ENCODE assay signal across 1 cellular context in the genomic region with DNA sequence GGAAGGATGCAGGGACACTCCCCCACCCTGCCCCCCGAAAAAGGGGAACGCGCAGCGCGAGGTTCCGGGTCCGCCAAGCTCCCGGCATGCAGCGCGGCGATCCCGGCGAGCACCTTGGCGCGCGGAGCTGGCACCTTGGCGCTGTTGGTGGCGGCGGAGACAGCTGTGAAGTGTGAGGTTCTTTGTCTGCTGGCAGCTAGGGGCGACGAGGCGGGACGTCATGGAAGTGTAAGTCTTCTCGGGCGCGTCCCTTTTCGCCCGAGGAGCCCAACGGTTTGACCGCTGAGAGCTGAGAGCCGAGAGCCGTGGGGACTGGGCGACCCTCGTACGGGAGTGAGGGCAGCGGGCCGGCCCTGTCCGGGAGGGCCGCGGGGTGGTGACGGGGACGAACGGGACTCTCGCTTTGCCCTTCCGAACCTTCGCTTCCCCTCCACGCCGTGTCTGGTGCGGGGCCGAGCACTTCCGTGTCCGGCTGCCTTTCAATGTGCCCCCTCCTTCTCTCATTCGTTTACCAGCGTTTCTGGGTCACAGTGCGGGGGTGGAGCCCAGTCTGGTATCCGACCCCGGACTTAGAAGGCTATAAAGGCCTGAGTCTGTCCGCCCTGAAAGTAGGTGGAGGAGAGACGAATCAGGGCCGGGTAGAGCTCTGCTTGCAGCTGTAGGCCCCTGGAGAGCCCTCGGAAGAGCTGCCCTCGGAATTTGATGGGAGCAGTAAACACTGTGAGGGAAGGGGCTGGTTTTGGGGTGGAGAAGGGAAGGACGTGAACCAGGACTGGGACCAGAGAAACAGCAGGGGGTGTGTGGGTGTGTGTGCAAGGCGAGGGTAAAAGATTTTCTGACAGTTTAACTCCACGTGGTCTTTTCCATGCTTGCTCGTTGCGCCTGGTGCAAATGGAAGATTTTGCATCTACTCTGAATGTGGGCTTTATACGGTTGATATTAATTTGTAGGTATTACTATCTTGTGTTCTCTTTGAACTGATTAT.
TF ChIP-seq lines count a peak whose summit lies in the region.

A gene (plus strand): TSS at position 105 of the 985 bp plus-strand sequence. CDS start 116 bp downstream, at position 221.

TF ChIP-seq in K562, 482 proteins besides CTCF, POLR2A, EP300 and RAD21 (continued from another document and continues in another):
- TF ChIP-seq, protein P1, sequence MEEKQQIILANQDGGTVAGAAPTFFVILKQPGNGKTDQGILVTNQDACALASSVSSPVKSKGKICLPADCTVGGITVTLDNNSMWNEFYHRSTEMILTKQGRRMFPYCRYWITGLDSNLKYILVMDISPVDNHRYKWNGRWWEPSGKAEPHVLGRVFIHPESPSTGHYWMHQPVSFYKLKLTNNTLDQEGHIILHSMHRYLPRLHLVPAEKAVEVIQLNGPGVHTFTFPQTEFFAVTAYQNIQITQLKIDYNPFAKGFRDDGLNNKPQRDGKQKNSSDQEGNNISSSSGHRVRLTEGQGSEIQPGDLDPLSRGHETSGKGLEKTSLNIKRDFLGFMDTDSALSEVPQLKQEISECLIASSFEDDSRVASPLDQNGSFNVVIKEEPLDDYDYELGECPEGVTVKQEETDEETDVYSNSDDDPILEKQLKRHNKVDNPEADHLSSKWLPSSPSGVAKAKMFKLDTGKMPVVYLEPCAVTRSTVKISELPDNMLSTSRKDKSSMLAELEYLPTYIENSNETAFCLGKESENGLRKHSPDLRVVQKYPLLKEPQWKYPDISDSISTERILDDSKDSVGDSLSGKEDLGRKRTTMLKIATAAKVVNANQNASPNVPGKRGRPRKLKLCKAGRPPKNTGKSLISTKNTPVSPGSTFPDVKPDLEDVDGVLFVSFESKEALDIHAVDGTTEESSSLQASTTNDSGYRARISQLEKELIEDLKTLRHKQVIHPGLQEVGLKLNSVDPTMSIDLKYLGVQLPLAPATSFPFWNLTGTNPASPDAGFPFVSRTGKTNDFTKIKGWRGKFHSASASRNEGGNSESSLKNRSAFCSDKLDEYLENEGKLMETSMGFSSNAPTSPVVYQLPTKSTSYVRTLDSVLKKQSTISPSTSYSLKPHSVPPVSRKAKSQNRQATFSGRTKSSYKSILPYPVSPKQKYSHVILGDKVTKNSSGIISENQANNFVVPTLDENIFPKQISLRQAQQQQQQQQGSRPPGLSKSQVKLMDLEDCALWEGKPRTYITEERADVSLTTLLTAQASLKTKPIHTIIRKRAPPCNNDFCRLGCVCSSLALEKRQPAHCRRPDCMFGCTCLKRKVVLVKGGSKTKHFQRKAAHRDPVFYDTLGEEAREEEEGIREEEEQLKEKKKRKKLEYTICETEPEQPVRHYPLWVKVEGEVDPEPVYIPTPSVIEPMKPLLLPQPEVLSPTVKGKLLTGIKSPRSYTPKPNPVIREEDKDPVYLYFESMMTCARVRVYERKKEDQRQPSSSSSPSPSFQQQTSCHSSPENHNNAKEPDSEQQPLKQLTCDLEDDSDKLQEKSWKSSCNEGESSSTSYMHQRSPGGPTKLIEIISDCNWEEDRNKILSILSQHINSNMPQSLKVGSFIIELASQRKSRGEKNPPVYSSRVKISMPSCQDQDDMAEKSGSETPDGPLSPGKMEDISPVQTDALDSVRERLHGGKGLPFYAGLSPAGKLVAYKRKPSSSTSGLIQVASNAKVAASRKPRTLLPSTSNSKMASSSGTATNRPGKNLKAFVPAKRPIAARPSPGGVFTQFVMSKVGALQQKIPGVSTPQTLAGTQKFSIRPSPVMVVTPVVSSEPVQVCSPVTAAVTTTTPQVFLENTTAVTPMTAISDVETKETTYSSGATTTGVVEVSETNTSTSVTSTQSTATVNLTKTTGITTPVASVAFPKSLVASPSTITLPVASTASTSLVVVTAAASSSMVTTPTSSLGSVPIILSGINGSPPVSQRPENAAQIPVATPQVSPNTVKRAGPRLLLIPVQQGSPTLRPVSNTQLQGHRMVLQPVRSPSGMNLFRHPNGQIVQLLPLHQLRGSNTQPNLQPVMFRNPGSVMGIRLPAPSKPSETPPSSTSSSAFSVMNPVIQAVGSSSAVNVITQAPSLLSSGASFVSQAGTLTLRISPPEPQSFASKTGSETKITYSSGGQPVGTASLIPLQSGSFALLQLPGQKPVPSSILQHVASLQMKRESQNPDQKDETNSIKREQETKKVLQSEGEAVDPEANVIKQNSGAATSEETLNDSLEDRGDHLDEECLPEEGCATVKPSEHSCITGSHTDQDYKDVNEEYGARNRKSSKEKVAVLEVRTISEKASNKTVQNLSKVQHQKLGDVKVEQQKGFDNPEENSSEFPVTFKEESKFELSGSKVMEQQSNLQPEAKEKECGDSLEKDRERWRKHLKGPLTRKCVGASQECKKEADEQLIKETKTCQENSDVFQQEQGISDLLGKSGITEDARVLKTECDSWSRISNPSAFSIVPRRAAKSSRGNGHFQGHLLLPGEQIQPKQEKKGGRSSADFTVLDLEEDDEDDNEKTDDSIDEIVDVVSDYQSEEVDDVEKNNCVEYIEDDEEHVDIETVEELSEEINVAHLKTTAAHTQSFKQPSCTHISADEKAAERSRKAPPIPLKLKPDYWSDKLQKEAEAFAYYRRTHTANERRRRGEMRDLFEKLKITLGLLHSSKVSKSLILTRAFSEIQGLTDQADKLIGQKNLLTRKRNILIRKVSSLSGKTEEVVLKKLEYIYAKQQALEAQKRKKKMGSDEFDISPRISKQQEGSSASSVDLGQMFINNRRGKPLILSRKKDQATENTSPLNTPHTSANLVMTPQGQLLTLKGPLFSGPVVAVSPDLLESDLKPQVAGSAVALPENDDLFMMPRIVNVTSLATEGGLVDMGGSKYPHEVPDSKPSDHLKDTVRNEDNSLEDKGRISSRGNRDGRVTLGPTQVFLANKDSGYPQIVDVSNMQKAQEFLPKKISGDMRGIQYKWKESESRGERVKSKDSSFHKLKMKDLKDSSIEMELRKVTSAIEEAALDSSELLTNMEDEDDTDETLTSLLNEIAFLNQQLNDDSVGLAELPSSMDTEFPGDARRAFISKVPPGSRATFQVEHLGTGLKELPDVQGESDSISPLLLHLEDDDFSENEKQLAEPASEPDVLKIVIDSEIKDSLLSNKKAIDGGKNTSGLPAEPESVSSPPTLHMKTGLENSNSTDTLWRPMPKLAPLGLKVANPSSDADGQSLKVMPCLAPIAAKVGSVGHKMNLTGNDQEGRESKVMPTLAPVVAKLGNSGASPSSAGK (IDR thresholded peaks at IDR 0.05): peak; percentile 62
- TF ChIP-seq TAF1 (IDR thresholded peaks at IDR 0.05; ENCODE audit: control insufficient read depth, extremely low read depth, insufficient read depth, low read length, severe bottlenecking): peak; percentile 71
- TF ChIP-seq WHSC1 (IDR thresholded peaks at IDR 0.05; ENCODE audit: low read length): no peak
- no peak for TF ChIP-seq ZNF551 (CRISPR knock-in tag; IDR thresholded peaks at IDR 0.05)
- TF ChIP-seq ZNF212 (CRISPR knock-in tag; IDR thresholded peaks at IDR 0.05): no peak
- no peak for TF ChIP-seq IRF2 (CRISPR knock-in tag; IDR thresholded peaks at IDR 0.05)
- TF ChIP-seq SREBF2 (CRISPR knock-in tag; IDR thresholded peaks at IDR 0.05): no peak
- TF ChIP-seq HMG20B (CRISPR knock-in tag; IDR thresholded peaks at IDR 0.05): no peak
- TF ChIP-seq, protein P2, sequence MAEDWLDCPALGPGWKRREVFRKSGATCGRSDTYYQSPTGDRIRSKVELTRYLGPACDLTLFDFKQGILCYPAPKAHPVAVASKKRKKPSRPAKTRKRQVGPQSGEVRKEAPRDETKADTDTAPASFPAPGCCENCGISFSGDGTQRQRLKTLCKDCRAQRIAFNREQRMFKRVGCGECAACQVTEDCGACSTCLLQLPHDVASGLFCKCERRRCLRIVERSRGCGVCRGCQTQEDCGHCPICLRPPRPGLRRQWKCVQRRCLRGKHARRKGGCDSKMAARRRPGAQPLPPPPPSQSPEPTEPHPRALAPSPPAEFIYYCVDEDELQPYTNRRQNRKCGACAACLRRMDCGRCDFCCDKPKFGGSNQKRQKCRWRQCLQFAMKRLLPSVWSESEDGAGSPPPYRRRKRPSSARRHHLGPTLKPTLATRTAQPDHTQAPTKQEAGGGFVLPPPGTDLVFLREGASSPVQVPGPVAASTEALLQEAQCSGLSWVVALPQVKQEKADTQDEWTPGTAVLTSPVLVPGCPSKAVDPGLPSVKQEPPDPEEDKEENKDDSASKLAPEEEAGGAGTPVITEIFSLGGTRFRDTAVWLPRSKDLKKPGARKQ (CRISPR knock-in tag; IDR thresholded peaks at IDR 0.05): no peak
- no peak for TF ChIP-seq HDGF (IDR thresholded peaks at IDR 0.05)
- TF ChIP-seq, protein P3, sequence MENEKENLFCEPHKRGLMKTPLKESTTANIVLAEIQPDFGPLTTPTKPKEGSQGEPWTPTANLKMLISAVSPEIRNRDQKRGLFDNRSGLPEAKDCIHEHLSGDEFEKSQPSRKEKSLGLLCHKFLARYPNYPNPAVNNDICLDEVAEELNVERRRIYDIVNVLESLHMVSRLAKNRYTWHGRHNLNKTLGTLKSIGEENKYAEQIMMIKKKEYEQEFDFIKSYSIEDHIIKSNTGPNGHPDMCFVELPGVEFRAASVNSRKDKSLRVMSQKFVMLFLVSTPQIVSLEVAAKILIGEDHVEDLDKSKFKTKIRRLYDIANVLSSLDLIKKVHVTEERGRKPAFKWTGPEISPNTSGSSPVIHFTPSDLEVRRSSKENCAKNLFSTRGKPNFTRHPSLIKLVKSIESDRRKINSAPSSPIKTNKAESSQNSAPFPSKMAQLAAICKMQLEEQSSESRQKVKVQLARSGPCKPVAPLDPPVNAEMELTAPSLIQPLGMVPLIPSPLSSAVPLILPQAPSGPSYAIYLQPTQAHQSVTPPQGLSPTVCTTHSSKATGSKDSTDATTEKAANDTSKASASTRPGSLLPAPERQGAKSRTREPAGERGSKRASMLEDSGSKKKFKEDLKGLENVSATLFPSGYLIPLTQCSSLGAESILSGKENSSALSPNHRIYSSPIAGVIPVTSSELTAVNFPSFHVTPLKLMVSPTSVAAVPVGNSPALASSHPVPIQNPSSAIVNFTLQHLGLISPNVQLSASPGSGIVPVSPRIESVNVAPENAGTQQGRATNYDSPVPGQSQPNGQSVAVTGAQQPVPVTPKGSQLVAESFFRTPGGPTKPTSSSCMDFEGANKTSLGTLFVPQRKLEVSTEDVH (IDR thresholded peaks at IDR 0.05; ENCODE audit: low read depth, partially characterized antibody): no peak
- no peak for TF ChIP-seq SRSF9 (IDR thresholded peaks at IDR 0.05; ENCODE audit: borderline replicate concordance, low read depth, low read length)
- no peak for TF ChIP-seq ZNF778 (CRISPR knock-in tag; IDR thresholded peaks at IDR 0.05)
- peak; percentile 14 for TF ChIP-seq RBM39 (optimal IDR thresholded peaks at IDR 0.05; ENCODE audit: low read depth, low read length)
- no peak for TF ChIP-seq CREBBP (IDR thresholded peaks at IDR 0.05; ENCODE audit: low read depth, low read length)
- TF ChIP-seq TEAD1 (CRISPR knock-in tag; IDR thresholded peaks at IDR 0.05): peak; percentile 63 to 91
- TF ChIP-seq, protein P4, sequence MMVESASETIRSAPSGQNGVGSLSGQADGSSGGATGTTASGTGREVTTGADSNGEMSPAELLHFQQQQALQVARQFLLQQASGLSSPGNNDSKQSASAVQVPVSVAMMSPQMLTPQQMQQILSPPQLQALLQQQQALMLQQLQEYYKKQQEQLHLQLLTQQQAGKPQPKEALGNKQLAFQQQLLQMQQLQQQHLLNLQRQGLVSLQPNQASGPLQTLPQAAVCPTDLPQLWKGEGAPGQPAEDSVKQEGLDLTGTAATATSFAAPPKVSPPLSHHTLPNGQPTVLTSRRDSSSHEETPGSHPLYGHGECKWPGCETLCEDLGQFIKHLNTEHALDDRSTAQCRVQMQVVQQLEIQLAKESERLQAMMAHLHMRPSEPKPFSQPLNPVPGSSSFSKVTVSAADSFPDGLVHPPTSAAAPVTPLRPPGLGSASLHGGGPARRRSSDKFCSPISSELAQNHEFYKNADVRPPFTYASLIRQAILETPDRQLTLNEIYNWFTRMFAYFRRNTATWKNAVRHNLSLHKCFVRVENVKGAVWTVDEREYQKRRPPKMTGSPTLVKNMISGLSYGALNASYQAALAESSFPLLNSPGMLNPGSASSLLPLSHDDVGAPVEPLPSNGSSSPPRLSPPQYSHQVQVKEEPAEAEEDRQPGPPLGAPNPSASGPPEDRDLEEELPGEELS (CRISPR knock-in tag; IDR thresholded peaks at IDR 0.05; ENCODE audit: borderline replicate concordance): no peak
- TF ChIP-seq, protein P5, sequence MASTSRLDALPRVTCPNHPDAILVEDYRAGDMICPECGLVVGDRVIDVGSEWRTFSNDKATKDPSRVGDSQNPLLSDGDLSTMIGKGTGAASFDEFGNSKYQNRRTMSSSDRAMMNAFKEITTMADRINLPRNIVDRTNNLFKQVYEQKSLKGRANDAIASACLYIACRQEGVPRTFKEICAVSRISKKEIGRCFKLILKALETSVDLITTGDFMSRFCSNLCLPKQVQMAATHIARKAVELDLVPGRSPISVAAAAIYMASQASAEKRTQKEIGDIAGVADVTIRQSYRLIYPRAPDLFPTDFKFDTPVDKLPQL (IDR thresholded peaks at IDR 0.05; ENCODE audit: extremely low read depth, insufficient read length): no peak
- TF ChIP-seq JUN (IDR thresholded peaks at IDR 0.05; ENCODE audit: borderline replicate concordance, low read depth, low read length): peak; percentile 65; the same call in 1 of the 2 replicates
- 0 out of 2 replicates have a peak, but pooled peaks have one; percentile 22 for TF ChIP-seq JUN (CRISPR knock-in tag; IDR thresholded peaks at IDR 0.05; ENCODE audit: borderline replicate concordance)
- no peak for TF ChIP-seq ZNF444 (CRISPR knock-in tag; IDR thresholded peaks at IDR 0.05)
- TF ChIP-seq ELF4 (CRISPR knock-in tag; IDR thresholded peaks at IDR 0.05): peak; percentile 45; the same call in 1 of the 2 replicates
- no peak; the same call in 1 of the 2 replicates for TF ChIP-seq FOXK1 (CRISPR knock-in tag; IDR thresholded peaks at IDR 0.05; ENCODE audit: borderline replicate concordance)
- no peak for TF ChIP-seq BACH1 (tag; IDR thresholded peaks at IDR 0.05)
- no peak for TF ChIP-seq MTF1 (CRISPR knock-in tag; IDR thresholded peaks at IDR 0.05; ENCODE audit: borderline replicate concordance)
- no peak for TF ChIP-seq FOSL1 (tag; conservative IDR thresholded peaks at IDR 0.05)
- peak; percentile 90 for TF ChIP-seq HNRNPL (IDR thresholded peaks at IDR 0.05; ENCODE audit: low read depth, low read length)
- TF ChIP-seq ZBTB1 (CRISPR knock-in tag; IDR thresholded peaks at IDR 0.05; ENCODE audit: borderline replicate concordance, low read depth): no peak; the same call in 1 of the 2 replicates
- TF ChIP-seq ARNT (IDR thresholded peaks at IDR 0.05): peak; percentile 62 to 79
- TF ChIP-seq, protein P6, sequence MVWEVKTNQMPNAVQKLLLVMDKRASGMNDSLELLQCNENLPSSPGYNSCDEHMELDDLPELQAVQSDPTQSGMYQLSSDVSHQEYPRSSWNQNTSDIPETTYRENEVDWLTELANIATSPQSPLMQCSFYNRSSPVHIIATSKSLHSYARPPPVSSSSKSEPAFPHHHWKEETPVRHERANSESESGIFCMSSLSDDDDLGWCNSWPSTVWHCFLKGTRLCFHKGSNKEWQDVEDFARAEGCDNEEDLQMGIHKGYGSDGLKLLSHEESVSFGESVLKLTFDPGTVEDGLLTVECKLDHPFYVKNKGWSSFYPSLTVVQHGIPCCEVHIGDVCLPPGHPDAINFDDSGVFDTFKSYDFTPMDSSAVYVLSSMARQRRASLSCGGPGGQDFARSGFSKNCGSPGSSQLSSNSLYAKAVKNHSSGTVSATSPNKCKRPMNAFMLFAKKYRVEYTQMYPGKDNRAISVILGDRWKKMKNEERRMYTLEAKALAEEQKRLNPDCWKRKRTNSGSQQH (CRISPR knock-in tag; IDR thresholded peaks at IDR 0.05): no peak
- TF ChIP-seq, protein P7, sequence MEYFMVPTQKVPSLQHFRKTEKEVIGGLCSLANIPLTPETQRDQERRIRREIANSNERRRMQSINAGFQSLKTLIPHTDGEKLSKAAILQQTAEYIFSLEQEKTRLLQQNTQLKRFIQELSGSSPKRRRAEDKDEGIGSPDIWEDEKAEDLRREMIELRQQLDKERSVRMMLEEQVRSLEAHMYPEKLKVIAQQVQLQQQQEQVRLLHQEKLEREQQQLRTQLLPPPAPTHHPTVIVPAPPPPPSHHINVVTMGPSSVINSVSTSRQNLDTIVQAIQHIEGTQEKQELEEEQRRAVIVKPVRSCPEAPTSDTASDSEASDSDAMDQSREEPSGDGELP (CRISPR knock-in tag; IDR thresholded peaks at IDR 0.05; ENCODE audit: borderline replicate concordance): peak; percentile 83
- TF ChIP-seq ARID2 (IDR thresholded peaks at IDR 0.05): no peak
